Comparison of ENCODE assay signal across 8 cellular contexts in the genomic region with DNA sequence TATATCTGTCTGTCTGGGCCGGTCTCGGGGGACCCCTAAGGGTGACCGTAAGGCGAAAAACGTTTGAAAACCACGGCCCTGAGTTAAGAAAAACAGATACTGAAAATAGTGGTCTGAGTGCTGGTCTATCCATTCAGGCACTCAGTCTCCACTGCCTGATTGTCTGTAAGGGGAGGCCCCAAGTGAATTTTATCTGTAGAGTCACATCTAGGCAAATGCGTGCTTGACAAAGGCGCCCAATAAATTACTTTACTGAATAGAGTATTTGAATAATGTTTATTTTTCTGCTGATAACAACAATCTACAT. TPM values are rescaled to one million over a fixed set of nuclear protein-coding genes. Genes with fewer than 3 reads are reported as not detected.
DNase-seq lines count a peak whose midpoint lies in the region; ATAC-seq and TF ChIP-seq lines count a peak whose summit lies in the region.

No MANE protein-coding gene starts in this region.

- H3K9me3 Mint-ChIP-seq in T-helper 2 cell treated with Interferon-gamma antibody and Interleukin-4, amounts not matched to agents 5 μg/mL and 100 μg/mL, for 36 hours, result no peaks in the 10 kb centered on the region

- H3K4me3 ChIP-seq in SU-DHL-6 (ENCODE audit: insufficient read depth, low read length, poor library complexity, severe bottlenecking) (peak overlapping the region; percentile 82), heart left ventricle (peak overlapping the region; percentile 12 to 97 (median 66)), skin epidermis (peak overlapping the region; percentile 44 to 66 (median 52))

- H3K27ac ChIP-seq in SU-DHL-6 (ENCODE audit: low read depth, low read length), result peak overlapping the region; percentile 83
- H3K27ac ChIP-seq in heart left ventricle, result peak overlapping the region; percentile 84 to 98 (median 91)
- peak overlapping the region; percentile 74 to 96 (median 90) for H3K27ac ChIP-seq in skin epidermis

- no peaks in the 10 kb centered on the region for H3K36me3 ChIP-seq in SU-DHL-6 (ENCODE audit: low read length)
- peaks cover 0 to 20% (median 16%) of the 10 kb centered on the region in 9 donors for H3K36me3 ChIP-seq in heart left ventricle

- H3K36me3 Mint-ChIP-seq in T-helper 2 cell treated with Interferon-gamma antibody and Interleukin-4, amounts not matched to agents 5 μg/mL and 100 μg/mL, for 36 hours (ENCODE audit: low read depth), result peaks cover 21% of the 10 kb centered on the region

- no peaks in the 10 kb centered on the region for H3F3A ChIP-seq in SU-DHL-6 (ENCODE audit: insufficient read depth)

- TF ChIP-seq POLR2A in heart left ventricle (IDR thresholded peaks at IDR 0.05), result no peak

- TF ChIP-seq CTCF in SU-DHL-6 (IDR thresholded peaks at IDR 0.05; ENCODE audit: insufficient read depth, low read length, poor library complexity, severe bottlenecking), result no peak
- no peak for TF ChIP-seq CTCF in heart left ventricle (IDR thresholded peaks at IDR 0.05)
- TF ChIP-seq CTCF in GM13976 (IDR thresholded peaks at IDR 0.05; ENCODE audit: borderline replicate concordance, control extremely low read depth, extremely low read depth, insufficient read depth, missing control alignments), result no peak

- no peaks in the 10 kb centered on the region for H3K9me2 ChIP-seq in SU-DHL-6 (replicated peaks; ENCODE audit: insufficient read depth, low read length)

- in situ Hi-C loops in GM13976 (cut with MboI; ENCODE audit: low sequenced_read_pairs, unreplicated experiment), result no loop called here

- H4K20me1 ChIP-seq in SU-DHL-6 (ENCODE audit: low read depth, low read length), result no peaks in the 10 kb centered on the region

- intact Hi-C loops in heart left ventricle (cut with DNase I), result no loop called here

- H3K4me3 Mint-ChIP-seq in T-helper 2 cell treated with Interferon-gamma antibody and Interleukin-4, amounts not matched to agents 5 μg/mL and 100 μg/mL, for 36 hours, result peak overlapping the region; percentile 97

- peak overlapping the region; percentile 74 for H3K9ac ChIP-seq in SU-DHL-6 (ENCODE audit: low read length)

- no peaks in the 10 kb centered on the region for H3K27me3 Mint-ChIP-seq in T-helper 2 cell treated with Interferon-gamma antibody and Interleukin-4, amounts not matched to agents 5 μg/mL and 100 μg/mL, for 36 hours (ENCODE audit: low read depth)

- WGBS in heart left ventricle, 4 donors, result 0 to 33% (median 16%) methylated on average over 7 to 8 of the region's 8 CpGs

- peak overlapping the region; percentile 19 for H2AFZ ChIP-seq in SU-DHL-6 (ENCODE audit: low read depth, low read length, severe bottlenecking)

- peaks cover 62% of the 10 kb centered on the region for H3K79me2 ChIP-seq in SU-DHL-6 (ENCODE audit: insufficient read depth, low read length)

- ATAC-seq in heart left ventricle, result peak in 2 of 4 donors; percentile 6 to 23

- peak overlapping the region; percentile 99 for H3K27ac Mint-ChIP-seq in T-helper 2 cell treated with Interferon-gamma antibody and Interleukin-4, amounts not matched to agents 5 μg/mL and 100 μg/mL, for 36 hours

- DNase-seq in T-helper 2 cell treated with Interferon-gamma antibody and Interleukin-4, amounts not matched to agents 5 μg/mL and 100 μg/mL, for 36 hours (ENCODE audit: low spot score), result no peak
- DNase-seq in T-helper 2 cell, result no peak
- DNase-seq in heart left ventricle, result no peak
- no peak for DNase-seq in NCI-H1105 (lab: John Stamatoyannopoulos, UW)
- no peak for DNase-seq in GM13976 (ENCODE audit: low spot score)
- no peak for DNase-seq in NCI-H1930 (lab: John Stamatoyannopoulos, UW)

- peaks cover 22% of the 10 kb centered on the region for H3K4me1 Mint-ChIP-seq in T-helper 2 cell treated with Interferon-gamma antibody and Interleukin-4, amounts not matched to agents 5 μg/mL and 100 μg/mL, for 36 hours (ENCODE audit: low read depth)

- H3K27me3 ChIP-seq in SU-DHL-6 (ENCODE audit: low read length) (no peaks in the 10 kb centered on the region), heart left ventricle (no peaks in the 10 kb centered on the region)

- H3K9me3 ChIP-seq in SU-DHL-6 (ENCODE audit: insufficient read depth, low read length) (no peaks in the 10 kb centered on the region), heart left ventricle (no peaks in the 10 kb centered on the region)

- peaks cover 0 to 33% (median 13%) of the 10 kb centered on the region in 12 donors for H3K4me1 ChIP-seq in heart left ventricle

- H3K4me2 ChIP-seq in SU-DHL-6 (ENCODE audit: low read depth, low read length, poor library complexity, severe bottlenecking), result peak overlapping the region; percentile 91

RNA-seq across cellular contexts. Expression of a gene that starts 0.5 kb away (rescaled TPM):
- 10 to 100 TPM; 36.5 to 71.8 (median 56.8) TPM for total RNA-seq in heart left ventricle
- 10 to 100 TPM; 37.0 to 71.9 TPM for polyA plus RNA-seq in heart left ventricle

RNA-seq across cellular contexts. Expression of a gene that starts 0.8 kb away (rescaled TPM):
- total RNA-seq in heart left ventricle, result 10 to 100 TPM in 7 of 9 donors, 1 to 10 TPM in 2; 5.2 to 27.5 (median 11.1) TPM
- 10 to 100 TPM; 16.4 to 19.9 TPM for polyA plus RNA-seq in heart left ventricle

RNA-seq across cellular contexts. Expression of a gene that starts 17.7 kb away (rescaled TPM):
- total RNA-seq in heart left ventricle, result 100 to 1,000 TPM in 2 of 9 donors, 10 to 100 TPM in 7; 47.8 to 757 (median 69.7) TPM
- 1,000 to 10,000 TPM; 1,215 to 2,246 TPM for polyA plus RNA-seq in heart left ventricle

RNA-seq across cellular contexts. Expression of a gene that starts 22.5 kb away (rescaled TPM):
- total RNA-seq in heart left ventricle, result 10 to 100 TPM in 1 of 9 donors, 1 to 10 TPM in 4, under 1 TPM in 4; 0.25 to 18.8 (median 1.6) TPM
- polyA plus RNA-seq in heart left ventricle, result 1 to 10 TPM; 1.4 to 1.5 TPM

RNA-seq across cellular contexts. Expression of a gene that starts 59.9 kb away (rescaled TPM):
- total RNA-seq in heart left ventricle, result 10 to 100 TPM in 7 of 9 donors, 1 to 10 TPM in 2; 2.9 to 29.4 (median 17.5) TPM
- 10 to 100 TPM; 11.9 to 29.4 TPM for polyA plus RNA-seq in heart left ventricle
